Comparison of ENCODE assay signal across 1 cellular context in genomic region chr9:38182321-38182720, GRCh38.
TF ChIP-seq lines count a peak whose summit lies in the region.

No MANE protein-coding gene starts in this region.

TF ChIP-seq in WTC11, 78 proteins besides CTCF, POLR2A, EP300 and RAD21 (continued from another document):
- TF ChIP-seq ZBTB43 (CRISPR knock-in tag; IDR thresholded peaks at IDR 0.05) = no peak
